Comparison of ENCODE assay signal across 8 cellular contexts in the genomic region with DNA sequence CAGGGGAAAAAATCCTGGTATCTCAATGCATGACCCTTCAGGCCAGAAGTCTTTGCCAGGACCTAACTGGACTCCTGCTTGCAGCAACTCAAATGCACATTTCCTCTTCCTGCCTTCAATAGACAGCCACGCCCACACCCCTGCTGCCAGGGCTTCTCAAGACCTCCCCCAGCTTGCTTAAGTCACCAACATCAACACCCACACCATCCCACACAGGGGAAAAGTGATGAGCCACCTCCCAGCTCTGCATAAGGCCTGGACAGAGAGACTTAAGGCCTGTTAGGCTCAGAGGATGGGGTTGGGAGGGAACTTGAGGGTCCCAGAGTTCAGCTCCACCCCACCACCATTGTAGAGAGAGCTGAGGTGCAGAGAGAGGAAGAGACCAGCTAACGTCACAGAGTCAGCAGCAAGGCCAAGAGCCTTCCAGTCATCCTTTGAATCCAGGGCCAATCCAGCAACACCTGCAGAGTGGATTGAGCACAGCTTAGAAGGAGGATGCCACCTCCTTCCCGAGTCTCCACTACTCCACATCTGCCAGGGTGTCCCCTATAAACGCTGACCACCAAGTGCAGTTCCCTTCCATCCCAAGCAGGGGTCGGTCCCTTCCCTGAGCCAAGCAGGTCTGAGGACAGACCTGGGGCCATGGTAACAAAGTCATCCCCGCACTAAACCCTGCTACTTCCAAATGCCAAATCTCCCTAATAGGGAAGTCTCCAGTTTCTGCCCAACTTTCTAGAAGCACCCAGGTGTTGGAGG. TPM values are rescaled to one million over a fixed set of nuclear protein-coding genes. Genes with fewer than 3 reads are reported as not detected.
DNase-seq lines count a peak whose midpoint lies in the region; ATAC-seq, FAIRE-seq and TF ChIP-seq lines count a peak whose summit lies in the region.

No MANE protein-coding gene starts in this region.

- no peak for TF ChIP-seq POLR2A in H1 (IDR thresholded peaks at IDR 0.05; ENCODE audit: control extremely low read depth in 1 of 2, low read depth in 2 of 2, low read length in 2 of 2)

- H3K4me3 ChIP-seq in H1 (ENCODE audit: extremely low read depth in 1 of 4, insufficient read depth in 2 of 4, low read depth in 3 of 4, low read length in 4 of 4) (no peak overlapping the region), thoracic aorta (no peak overlapping the region)

- H3K9ac ChIP-seq in H1 (replicated peaks in 1 of 4; ENCODE audit: extremely low read depth in 1 of 4, low read depth in 3 of 4, low read length in 3 of 4): peak overlapping the region in 1 of 4 experiments; percentile 44; a peak in 1 of 7 replicates

- no peak overlapping the region for H3K56ac ChIP-seq in H1 (replicated peaks; ENCODE audit: insufficient read length, low read depth, low read length)

- WGBS in H1 (ENCODE audit: extremely low coverage in 1 of 2, insufficient coverage in 1 of 2, insufficient read length in 1 of 2, insufficient replicate concordance in 2 of 2, low coverage in 1 of 2, low lambda C conversion rate in 2 of 2, missing lambda C conversion rate in 1 of 2), 2 experiments: 78% methylated on average over 6 of the region's 6 CpGs; no CpG with 5 or more reads in 1 of the 2 experiments

- H3K4me3 Mint-ChIP-seq in natural killer cell treated with Interleukin-12 subunit alpha and Interleukin-12 subunit beta and Interleukin-15 and Interleukin-18, amount 100 ng/mL, for 72 hours: peak overlapping the region; percentile 40

- CTCF ChIA-PET in H1 (lab: Charles Lee; ENCODE audit: partially characterized antibody): interaction anchor here (0.6 to 2.1 kb wide), 11 partner anchors 8 to 243 kb away, joined by 3 to 5 read pairs (median 3); no protein-coding TSS in a partner anchor

- H3K27ac ChIP-seq in H1 (ENCODE audit: low read depth, low read length): no peak overlapping the region
- no peak overlapping the region for H3K27ac ChIP-seq in thoracic aorta

- peaks cover 23 to 44% of the 10 kb centered on the region in 2 experiments for H4K20me1 ChIP-seq in H1 (replicated peaks in 1 of 2; ENCODE audit: control insufficient read depth in 1 of 2, insufficient read depth in 2 of 2, low read length in 2 of 2)

- H3K4me1 ChIP-seq in H1 (replicated peaks in 1 of 4; ENCODE audit: control insufficient read depth in 3 of 4, insufficient read depth in 4 of 4, low read length in 3 of 4): peaks cover 5 to 18% (median 10%) of the 10 kb centered on the region in 4 experiments
- H3K4me1 ChIP-seq in thoracic aorta (ENCODE audit: control insufficient read depth in 1 of 2, low read depth in 2 of 2): peaks cover 4 to 13% of the 10 kb centered on the region in 2 donors

- H3K36me3 ChIP-seq in H1 (ENCODE audit: control insufficient read depth in 2 of 4, insufficient read depth in 4 of 4, low read length in 3 of 4): peaks cover 20 to 47% (median 29%) of the 10 kb centered on the region in 4 experiments
- H3K36me3 ChIP-seq in thoracic aorta: no peaks in the 10 kb centered on the region

- TF ChIP-seq RAD21 in H1 (IDR thresholded peaks at IDR 0.05 in 1 of 2, conservative IDR thresholded peaks at IDR 0.05 in 1 of 2; ENCODE audit: low read depth in 2 of 2, low read length in 2 of 2): peak in 1 of 2 experiments; percentile 20; a peak in 1 of 4 replicates

- peak overlapping the region; percentile 57 to 91 for H3K27ac Mint-ChIP-seq in natural killer cell treated with Interleukin-12 subunit alpha and Interleukin-12 subunit beta and Interleukin-15 and Interleukin-18, amount 100 ng/mL, for 72 hours

- H2AFZ ChIP-seq in H1 (ENCODE audit: low read length): no peak overlapping the region

- H3K9me3 ChIP-seq in H1 (ENCODE audit: insufficient read depth in 2 of 2, low read depth in 1 of 2, low read length in 1 of 2): no peaks in the 10 kb centered on the region
- H3K9me3 ChIP-seq in thoracic aorta: no peaks in the 10 kb centered on the region

- H3K27me3 ChIP-seq in H1 (replicated peaks in 1 of 4; ENCODE audit: control insufficient read depth in 3 of 4, extremely low read depth in 1 of 4, insufficient read depth in 3 of 4, low read length in 3 of 4) (no peaks in the 10 kb centered on the region; a peak in 2 of 7 replicates), thoracic aorta (replicated peaks; ENCODE audit: insufficient read depth) (no peaks in the 10 kb centered on the region)

- no peak overlapping the region for H3K14ac ChIP-seq in H1 (ENCODE audit: insufficient read length)

- H2BK120ac ChIP-seq in H1 (replicated peaks; ENCODE audit: low read depth, low read length): no peak overlapping the region

- H3K79me2 ChIP-seq in H1 (ENCODE audit: control insufficient read depth in 1 of 2, insufficient read depth in 2 of 2, low read length in 2 of 2): peaks cover 0 to 51% of the 10 kb centered on the region in 2 experiments; a peak in 2 of 4 replicates

- H3K27me3 Mint-ChIP-seq in natural killer cell treated with Interleukin-12 subunit alpha and Interleukin-12 subunit beta and Interleukin-15 and Interleukin-18, amount 100 ng/mL, for 72 hours: no peaks in the 10 kb centered on the region

- peak; percentile 45 for FAIRE-seq in H1 (lab: Jason Lieb, UNC)

- H4K8ac ChIP-seq in H1 (ENCODE audit: extremely low read depth, insufficient read depth, low read length): no peak overlapping the region

- peak in 1 of 3 experiments; percentile 16; a peak in 1 of 4 replicates for TF ChIP-seq CTCF in H1 (IDR thresholded peaks at IDR 0.05; ENCODE audit: control extremely low read depth in 1 of 3, insufficient read depth in 1 of 3, low read depth in 1 of 3, low read length in 3 of 3)
- no peak for TF ChIP-seq CTCF in thoracic aorta (IDR thresholded peaks at IDR 0.05)

- H3K79me1 ChIP-seq in H1 (ENCODE audit: low read depth, low read length): peaks cover 10% of the 10 kb centered on the region

- no peak overlapping the region for H2BK15ac ChIP-seq in H1 (ENCODE audit: low read length)

- H3K4me2 ChIP-seq in H1 (ENCODE audit: insufficient read depth in 1 of 2, low read depth in 2 of 2, low read length in 2 of 2): no peak overlapping the region; a peak in 1 of 4 replicates

- no peak overlapping the region for H3K18ac ChIP-seq in H1 (ENCODE audit: extremely low read depth, low read length)

- peaks cover 29 to 31% of the 10 kb centered on the region in 2 donors for H3K4me1 Mint-ChIP-seq in natural killer cell treated with Interleukin-12 subunit alpha and Interleukin-12 subunit beta and Interleukin-15 and Interleukin-18, amount 100 ng/mL, for 72 hours (ENCODE audit: low read depth in 2 of 2)

- DNase-seq in ELF-1 (ENCODE audit: low read depth, low spot score) (peak; percentile 81), KBM-7 (peak; percentile 82), H1 (ENCODE audit: low read depth in 1 of 2, low spot score in 2 of 2) (no peak), thoracic aorta (ENCODE audit: low spot score) (peak; percentile 36), cortex of kidney (lab: John Stamatoyannopoulos, UW) (no peak), NCI-H146 treated with DMSO at 0.1 percent for 48 hours (lab: John Stamatoyannopoulos, UW; ENCODE audit: unreplicated experiment) (no peak)
- DNase-seq in activated CD4-positive, alpha-beta T cell treated with anti-CD3 and anti-CD28 coated beads, Interleukin-2, amount 50 U/mL, for 1 hour: peak; percentile 65
- DNase-seq in natural killer cell treated with Interleukin-12 subunit alpha and Interleukin-12 subunit beta and Interleukin-15 and Interleukin-18, amount 100 ng/mL, for 72 hours (ENCODE audit: low spot score): peak; percentile 92

- H3K23ac ChIP-seq in H1 (ENCODE audit: insufficient read length): no peak overlapping the region

- no peak overlapping the region for H4K91ac ChIP-seq in H1 (replicated peaks; ENCODE audit: insufficient read length, low read length)

- POLR2A ChIA-PET in H1 (lab: Charles Lee; ENCODE audit: partially characterized antibody): interaction anchor here (0.6 to 1.5 kb wide), 4 partner anchors 12 to 282 kb away, joined by 3 to 4 read pairs (median 4); no protein-coding TSS in a partner anchor

- H2AK5ac ChIP-seq in H1 (ENCODE audit: low read depth, low read length): no peak overlapping the region

- peak overlapping the region; percentile 35; the same call in 1 of the 2 replicates for H2BK5ac ChIP-seq in H1 (ENCODE audit: low read depth, low read length)

- H3K23me2 ChIP-seq in H1 (ENCODE audit: low read depth, low read length): no peaks in the 10 kb centered on the region; the same call in 1 of the 2 replicates

- in situ Hi-C loops in KBM-7 (cut with MboI; ENCODE audit: low pct_unique_long_range_greater_than_20kb, low sequenced_read_pairs): no loop called here

- H2BK12ac ChIP-seq in H1 (ENCODE audit: low read depth, low read length): no peak overlapping the region

- peak; percentile 95 to 97 for ATAC-seq in natural killer cell treated with Interleukin-12 subunit alpha and Interleukin-12 subunit beta and Interleukin-15 and Interleukin-18, amount 100 ng/mL, for 72 hours
- ATAC-seq in thoracic aorta (ENCODE audit: insufficient number of reproducible peaks, low FRiP score, low read depth): no peak

- TF ChIP-seq EP300 in H1 (IDR thresholded peaks at IDR 0.05; ENCODE audit: borderline replicate concordance in 1 of 2, low read depth in 2 of 2, low read length in 2 of 2): no peak

- no peak overlapping the region for H3K4ac ChIP-seq in H1 (replicated peaks; ENCODE audit: insufficient read length, low read depth, low read length)

- no peak overlapping the region for H4K5ac ChIP-seq in H1 (ENCODE audit: insufficient read length, low read depth, low read length)

- H3K9me3 Mint-ChIP-seq in natural killer cell treated with Interleukin-12 subunit alpha and Interleukin-12 subunit beta and Interleukin-15 and Interleukin-18, amount 100 ng/mL, for 72 hours: no peaks in the 10 kb centered on the region

- no peaks in the 10 kb centered on the region for H3K36me3 Mint-ChIP-seq in natural killer cell treated with Interleukin-12 subunit alpha and Interleukin-12 subunit beta and Interleukin-15 and Interleukin-18, amount 100 ng/mL, for 72 hours

- H2BK20ac ChIP-seq in H1 (ENCODE audit: low read length): no peak overlapping the region; the same call in 1 of the 2 replicates

TF ChIP-seq in H1, 55 proteins besides CTCF, POLR2A, EP300 and RAD21 (continues in another document):
- TF ChIP-seq TEAD4 (IDR thresholded peaks at IDR 0.05; ENCODE audit: low read depth, low read length): no peak
- no peak for TF ChIP-seq SP4 (IDR thresholded peaks at IDR 0.05; ENCODE audit: low read length)

RNA-seq across cellular contexts. Expression of gene KDM2B, which starts 50.0 kb away (rescaled TPM):
- total RNA-seq in H1 (2021; fragmentation: NEBNext Ultra II Directional; extraction: Animal tissue kit (Norgen Biotek cat#: 25700)): 156 and 162 TPM in 2 replicates
- polyA plus RNA-seq in H1 (2011; rRNA removed): 111 and 167 TPM in 2 replicates
- polyA plus RNA-seq in H1 (2011; cell fraction: cytosol; rRNA removed): 83.9 TPM
- 273 TPM for polyA plus RNA-seq in H1 (2011; cell fraction: nucleus; rRNA removed)
- 96.2 to 111 TPM (median 103 TPM) in 4 replicates for polyA plus RNA-seq in H1 (2012, experiment 1 of 2)
- 36.6 TPM for polyA plus RNA-seq in H1 (2012, experiment 2 of 2)
- polyA plus RNA-seq in H1 (2013, experiment 1 of 2): 77.1 TPM
- 72.5 TPM for polyA plus RNA-seq in H1 (2013, experiment 2 of 2)
- polyA minus RNA-seq in H1 (2011; rRNA and poly(A)+ RNA removed): 262 and 318 TPM in 2 replicates
- 128 TPM for polyA minus RNA-seq in H1 (2011; cell fraction: cytosol; rRNA and poly(A)+ RNA removed)
- 128 TPM for polyA minus RNA-seq in H1 (2011; cell fraction: nucleus; rRNA and poly(A)+ RNA removed)
- total RNA-seq in natural killer cell treated with Interleukin-12 subunit alpha and Interleukin-12 subunit beta and Interleukin-15 and Interleukin-18, amount 100 ng/mL, for 72 hours: 10 to 100 TPM; 35.9 to 60.1 TPM
- 10 to 100 TPM; 15.0 to 22.5 TPM for total RNA-seq in thoracic aorta

Comparison
In these comparisons a context has a peak if more than half of its experiments do, and no peak if none do; other contexts are left out.
1. DNase-seq: peak in ELF-1 (single experiment), KBM-7 (single experiment), activated CD4-positive, alpha-beta T cell treated with anti-CD3 and anti-CD28 coated beads, Interleukin-2, amount 50 U/mL, for 1 hour (single experiment), natural killer cell treated with Interleukin-12 subunit alpha and Interleukin-12 subunit beta and Interleukin-15 and Interleukin-18, amount 100 ng/mL, for 72 hours (single experiment) and thoracic aorta (single experiment); none in H1 (0 of 2), cortex of kidney (single experiment) and NCI-H146 treated with DMSO at 0.1 percent for 48 hours (single experiment).